In the genomic region with DNA sequence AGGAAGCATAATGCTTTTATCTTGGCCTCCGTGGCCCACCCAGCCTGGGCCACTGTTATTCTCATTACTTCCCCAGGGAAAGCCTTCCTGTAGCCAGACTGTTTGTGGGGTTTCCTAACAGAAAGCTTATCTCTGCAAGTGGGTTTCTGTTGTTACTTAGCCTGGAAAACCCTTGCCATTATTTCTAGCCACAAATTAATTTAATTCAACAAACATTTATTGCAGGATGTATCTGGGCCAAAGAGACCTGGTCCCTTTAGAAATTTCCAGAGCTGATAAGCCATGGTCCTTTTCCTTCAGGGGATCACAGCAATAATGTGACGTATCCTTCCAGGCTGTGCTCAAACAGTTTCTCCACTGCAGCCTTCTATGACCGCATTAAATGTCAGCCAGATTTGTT, we compare ENCODE assay signal across 19 cellular contexts. TPM values are rescaled to one million over a fixed set of nuclear protein-coding genes. Genes with fewer than 3 reads are reported as not detected.
DNase-seq lines count a peak whose midpoint lies in the region; ATAC-seq and TF ChIP-seq lines count a peak whose summit lies in the region.
"Had no signal": no experiment of that assay in that cellular context is flagged by ENCODE, and none has a peak within 500 bp of the region (broad histone marks: within the 10 kb centered on the region; RNA-seq: fewer than 3 reads in every experiment).

No MANE protein-coding gene starts in this region.

- no peaks in the 10 kb centered on the region for H3K9me3 ChIP-seq in SK-N-SH
- no peaks in the 10 kb centered on the region for H3K9me3 ChIP-seq in esophagus muscularis mucosa
- H3K9me3 ChIP-seq: BLaER1 treated with 17β-estradiol and CSF1 and Interleukin-3, amounts not matched to agents 10 nM and 100 nM had no signal

- H3K4me2 ChIP-seq in SK-N-SH: no peak overlapping the region

- H3K4me3 ChIP-seq in SK-N-SH (ENCODE audit: low read depth in 2 of 2, low read length in 1 of 2) (no peak overlapping the region), esophagus muscularis mucosa (no peak overlapping the region)
- H3K4me3 ChIP-seq: BLaER1 treated with 17β-estradiol and CSF1 and Interleukin-3, amounts not matched to agents 10 nM and 100 nM; GM23248 had no signal

- no peak for TF ChIP-seq POLR2A in esophagus muscularis mucosa (IDR thresholded peaks at IDR 0.05; ENCODE audit: low read depth)

- intact Hi-C loops in Right ventricle myocardium superior (cut with DNase I): no loop called here
- intact Hi-C loops in cardiac septum (cut with DNase I): no loop called here
- intact Hi-C loops in esophagus muscularis mucosa (cut with DNase I): no loop called here

- no peaks in the 10 kb centered on the region for H3K27me3 Mint-ChIP-seq in nephron (ENCODE audit: low read depth)
- no peaks in the 10 kb centered on the region for H3K27me3 Mint-ChIP-seq in activated naive CD8-positive, alpha-beta T cell treated with anti-CD3 and anti-CD28 coated beads for 36 hours

- H3K27me3 ChIP-seq in SK-N-SH (ENCODE audit: insufficient read depth): no peaks in the 10 kb centered on the region; the same call in 1 of the 2 replicates
- H3K27me3 ChIP-seq in esophagus muscularis mucosa: no peaks in the 10 kb centered on the region
- H3K27me3 ChIP-seq: BLaER1 treated with 17β-estradiol and CSF1 and Interleukin-3, amounts not matched to agents 10 nM and 100 nM had no signal

- CTCF ChIA-PET in SK-N-SH (lab: Yijun Ruan, JAX): interaction anchor here (1.3 to 6.8 kb wide), 5 partner anchors 11 to 59 kb away, joined by 3 to 32 read pairs (median 5); no protein-coding TSS in a partner anchor

- 9% methylated on average over 3 of the region's 3 CpGs for WGBS in SK-N-SH (ENCODE audit: low lambda C conversion rate)
- 83% methylated on average over 3 of the region's 3 CpGs for WGBS in esophagus muscularis mucosa

- H4K20me1 ChIP-seq in SK-N-SH (ENCODE audit: insufficient read depth): no peaks in the 10 kb centered on the region
- H4K20me1 ChIP-seq: BLaER1 treated with 17β-estradiol and CSF1 and Interleukin-3, amounts not matched to agents 10 nM and 100 nM had no signal

- DNase-seq in Right ventricle myocardium superior (no peak), cardiac septum (ENCODE audit: low spot score) (no peak), SK-N-SH (peak; percentile 75), esophagus muscularis mucosa (ENCODE audit: extremely low spot score) (peak; percentile 72)
- DNase-seq in activated naive CD8-positive, alpha-beta T cell treated with anti-CD3 and anti-CD28 coated beads for 36 hours: no peak
- DNase-seq: 8988T; Calu3; CD8-positive, alpha-beta T cell; DMS79 treated with DMSO at 0.1 percent for 48 hours; GF-D8; GM23248; HCEC 1CT had no signal

- H3K27ac ChIP-seq in SK-N-SH (ENCODE audit: low read depth in 2 of 2, low read length in 1 of 2) (peak overlapping the region in 1 of 2 experiments; percentile 84; a peak in 2 of 4 replicates), esophagus muscularis mucosa (replicated peaks in 1 of 4) (no peak overlapping the region)
- H3K27ac ChIP-seq: BLaER1 treated with 17β-estradiol and CSF1 and Interleukin-3, amounts not matched to agents 10 nM and 100 nM; GM23248; HL-60 had no signal

- H3K36me3 Mint-ChIP-seq in nephron (ENCODE audit: low read depth): no peaks in the 10 kb centered on the region
- H3K36me3 Mint-ChIP-seq in activated naive CD8-positive, alpha-beta T cell treated with anti-CD3 and anti-CD28 coated beads for 36 hours: no peaks in the 10 kb centered on the region
- H3K36me3 Mint-ChIP-seq: CD8-positive, alpha-beta T cell had no signal

- no peak for TF ChIP-seq RAD21 in SK-N-SH (IDR thresholded peaks at IDR 0.05; ENCODE audit: low read length)

- no peaks in the 10 kb centered on the region for H3K9me2 ChIP-seq in SK-N-SH

- ATAC-seq in Right ventricle myocardium superior (ENCODE audit: poor library complexity) (peak; percentile 50), GM21825 (IDR thresholded peaks at IDR 0.05; ENCODE audit: unreplicated experiment) (no peak), GM18502 (IDR thresholded peaks at IDR 0.05; ENCODE audit: poor library complexity, unreplicated experiment) (no peak)
- ATAC-seq: CD8-positive, alpha-beta T cell had no signal

- no peak for TF ChIP-seq CTCF in SK-N-SH (IDR thresholded peaks at IDR 0.05)
- TF ChIP-seq CTCF in esophagus muscularis mucosa (IDR thresholded peaks at IDR 0.05): no peak
- TF ChIP-seq CTCF in nephron (IDR thresholded peaks at IDR 0.05; ENCODE audit: unreplicated experiment in 3 of 3): no peak

- no peaks in the 10 kb centered on the region for H3K36me3 ChIP-seq in SK-N-SH (replicated peaks in 1 of 2; ENCODE audit: control insufficient read depth in 1 of 2, insufficient read depth in 2 of 2, low read length in 1 of 2)
- H3K36me3 ChIP-seq in esophagus muscularis mucosa: no peaks in the 10 kb centered on the region
- H3K36me3 ChIP-seq: BLaER1 treated with 17β-estradiol and CSF1 and Interleukin-3, amounts not matched to agents 10 nM and 100 nM had no signal

- H3K4me1 ChIP-seq in SK-N-SH (ENCODE audit: control insufficient read depth in 1 of 2, insufficient read depth in 2 of 2, low read depth in 1 of 2, low read length in 1 of 2) (peaks cover 0 to 23% of the 10 kb centered on the region in 2 experiments; a peak in 2 of 4 replicates), esophagus muscularis mucosa (no peaks in the 10 kb centered on the region)

- POLR2A ChIA-PET in SK-N-SH (lab: Yijun Ruan, JAX): interaction anchor here (1.1 kb wide), 1 partner anchor 65 kb away, joined by 3 read pairs; the partner anchor contains the start of gene MRPS14

- H3K4me3 Mint-ChIP-seq in nephron: no peak overlapping the region
- H3K4me3 Mint-ChIP-seq in activated naive CD8-positive, alpha-beta T cell treated with anti-CD3 and anti-CD28 coated beads for 36 hours: no peak overlapping the region
- H3K4me3 Mint-ChIP-seq: CD8-positive, alpha-beta T cell had no signal

- H3K9me3 Mint-ChIP-seq in nephron: no peaks in the 10 kb centered on the region
- H3K9me3 Mint-ChIP-seq in activated naive CD8-positive, alpha-beta T cell treated with anti-CD3 and anti-CD28 coated beads for 36 hours: no peaks in the 10 kb centered on the region
- H3K9me3 Mint-ChIP-seq: CD8-positive, alpha-beta T cell had no signal

- peaks cover 24% of the 10 kb centered on the region for H3K4me1 Mint-ChIP-seq in nephron
- no peaks in the 10 kb centered on the region for H3K4me1 Mint-ChIP-seq in activated naive CD8-positive, alpha-beta T cell treated with anti-CD3 and anti-CD28 coated beads for 36 hours

- no peak overlapping the region for H3K9ac ChIP-seq in SK-N-SH
- H3K9ac ChIP-seq: BLaER1 treated with 17β-estradiol and CSF1 and Interleukin-3, amounts not matched to agents 10 nM and 100 nM; GM23248 had no signal

- H3F3A ChIP-seq in SK-N-SH (replicated peaks; ENCODE audit: insufficient read depth): no peaks in the 10 kb centered on the region

- TF ChIP-seq EP300 in SK-N-SH (IDR thresholded peaks at IDR 0.05; ENCODE audit: borderline replicate concordance in 1 of 2, low read depth in 1 of 2, low read length in 1 of 2) (peak in 1 of 2 experiments; percentile 86; a peak in 2 of 4 replicates), esophagus muscularis mucosa (IDR thresholded peaks at IDR 0.05) (no peak)

- peak overlapping the region in 2 of 3 experiments; percentile 24 to 61 for H3K27ac Mint-ChIP-seq in nephron
- H3K27ac Mint-ChIP-seq in activated naive CD8-positive, alpha-beta T cell treated with anti-CD3 and anti-CD28 coated beads for 36 hours: no peak overlapping the region
- H3K27ac Mint-ChIP-seq: CD8-positive, alpha-beta T cell had no signal

- no peaks in the 10 kb centered on the region for H3K79me2 ChIP-seq in SK-N-SH (ENCODE audit: insufficient read depth)

- H2AFZ ChIP-seq in SK-N-SH (ENCODE audit: low read depth): no peak overlapping the region
- H2AFZ ChIP-seq: GM23248 had no signal

TF ChIP-seq in SK-N-SH, 30 proteins besides CTCF, POLR2A, EP300 and RAD21 (continues in another document):
- TF ChIP-seq REST (IDR thresholded peaks at IDR 0.05; ENCODE audit: low read depth, low read length) (no peak), EZH2phosphoT487 (IDR thresholded peaks at IDR 0.05; ENCODE audit: borderline replicate concordance, low read depth) (no peak), MXI1 (IDR thresholded peaks at IDR 0.05; ENCODE audit: low read depth, low read length) (no peak; the same call in 1 of the 2 replicates), NRF1 (IDR thresholded peaks at IDR 0.05; ENCODE audit: low read depth, low read length) (no peak)

RNA-seq across cellular contexts. Expression of gene TNN, which starts 20.9 kb away (rescaled TPM):
- total RNA-seq in Right ventricle myocardium superior: 0.08 TPM
- not detected for total RNA-seq in cardiac septum
- 0.03 TPM in 1 of 2 replicates, not detected in the other for polyA plus RNA-seq in SK-N-SH (2012; rRNA removed)
- 0.01 TPM in 1 of 2 replicates, not detected in the other for polyA plus RNA-seq in SK-N-SH (2012; cell fraction: cytosol; rRNA removed)
- polyA plus RNA-seq in SK-N-SH (2012; cell fraction: nucleus; rRNA removed): 0.01 TPM in 2 replicates
- total RNA-seq in esophagus muscularis mucosa: under 1 TPM; under 0.01 to 0.45 (median 0.20) TPM
- total RNA-seq in activated naive CD8-positive, alpha-beta T cell treated with anti-CD3 and anti-CD28 coated beads for 36 hours: under 1 TPM in 1 of 2 experiments, not detected in 1; 0.06 TPM
- total RNA-seq: A673; CD8-positive, alpha-beta T cell; GM23248 had no signal
- polyA plus RNA-seq: AG04450, GM23248 had no signal

Comparison
In these comparisons a context has a peak if more than half of its experiments do, and no peak if none do; other contexts are left out.
1. DNase-seq: peak in SK-N-SH (single experiment) and esophagus muscularis mucosa (single experiment); none in Right ventricle myocardium superior (single experiment), cardiac septum (single experiment) and activated naive CD8-positive, alpha-beta T cell treated with anti-CD3 and anti-CD28 coated beads for 36 hours (single experiment).